In the genomic region with DNA sequence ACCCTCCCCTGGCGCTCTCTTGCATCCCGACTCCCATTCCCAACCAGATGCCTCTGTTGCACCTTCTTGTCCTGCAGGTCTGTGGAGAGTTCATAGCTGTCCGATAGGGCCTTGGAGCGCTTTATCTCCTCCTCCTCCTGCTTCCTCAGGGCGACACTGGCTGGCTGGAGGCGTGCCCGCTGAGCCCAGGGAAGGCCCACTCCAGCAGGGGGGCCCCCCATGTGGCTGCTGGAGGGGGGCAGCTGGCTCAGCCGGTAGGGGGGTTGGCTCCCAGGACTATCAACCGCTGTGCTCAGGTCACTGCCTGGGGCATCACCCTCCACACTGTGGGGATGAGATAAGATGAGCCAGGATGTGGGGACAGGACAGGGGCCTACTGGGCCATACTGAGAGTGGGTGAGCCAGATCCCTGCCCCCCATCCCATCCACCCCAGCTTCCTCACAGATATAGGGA, we compare ENCODE assay signal across 1 cellular context.
A peak's percentile ranks its signal among the peaks of the same experiment; 100 is the strongest.
TF ChIP-seq lines count a peak whose summit lies in the region.

No MANE protein-coding gene starts in this region.

TF ChIP-seq in K562, 482 proteins besides CTCF, POLR2A, EP300 and RAD21 (continued from another document and continues in another):
- TF ChIP-seq, protein P1, sequence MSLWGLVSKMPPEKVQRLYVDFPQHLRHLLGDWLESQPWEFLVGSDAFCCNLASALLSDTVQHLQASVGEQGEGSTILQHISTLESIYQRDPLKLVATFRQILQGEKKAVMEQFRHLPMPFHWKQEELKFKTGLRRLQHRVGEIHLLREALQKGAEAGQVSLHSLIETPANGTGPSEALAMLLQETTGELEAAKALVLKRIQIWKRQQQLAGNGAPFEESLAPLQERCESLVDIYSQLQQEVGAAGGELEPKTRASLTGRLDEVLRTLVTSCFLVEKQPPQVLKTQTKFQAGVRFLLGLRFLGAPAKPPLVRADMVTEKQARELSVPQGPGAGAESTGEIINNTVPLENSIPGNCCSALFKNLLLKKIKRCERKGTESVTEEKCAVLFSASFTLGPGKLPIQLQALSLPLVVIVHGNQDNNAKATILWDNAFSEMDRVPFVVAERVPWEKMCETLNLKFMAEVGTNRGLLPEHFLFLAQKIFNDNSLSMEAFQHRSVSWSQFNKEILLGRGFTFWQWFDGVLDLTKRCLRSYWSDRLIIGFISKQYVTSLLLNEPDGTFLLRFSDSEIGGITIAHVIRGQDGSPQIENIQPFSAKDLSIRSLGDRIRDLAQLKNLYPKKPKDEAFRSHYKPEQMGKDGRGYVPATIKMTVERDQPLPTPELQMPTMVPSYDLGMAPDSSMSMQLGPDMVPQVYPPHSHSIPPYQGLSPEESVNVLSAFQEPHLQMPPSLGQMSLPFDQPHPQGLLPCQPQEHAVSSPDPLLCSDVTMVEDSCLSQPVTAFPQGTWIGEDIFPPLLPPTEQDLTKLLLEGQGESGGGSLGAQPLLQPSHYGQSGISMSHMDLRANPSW (CRISPR knock-in tag; IDR thresholded peaks at IDR 0.05) = no peak
- TF ChIP-seq NRF1 (conservative IDR thresholded peaks at IDR 0.05 in 1 of 2, IDR thresholded peaks at IDR 0.05 in 1 of 2) = no peak
- TF ChIP-seq VEZF1 (CRISPR knock-in tag; IDR thresholded peaks at IDR 0.05) = peak; percentile 97
- TF ChIP-seq KDM4B (IDR thresholded peaks at IDR 0.05; ENCODE audit: borderline replicate concordance in 2 of 2, low read depth in 1 of 2) = peak in 1 of 2 experiments; percentile 95; a peak in 2 of 4 replicates
- no peak for TF ChIP-seq NR1H2 (CRISPR knock-in tag; IDR thresholded peaks at IDR 0.05)
- TF ChIP-seq, protein P2, sequence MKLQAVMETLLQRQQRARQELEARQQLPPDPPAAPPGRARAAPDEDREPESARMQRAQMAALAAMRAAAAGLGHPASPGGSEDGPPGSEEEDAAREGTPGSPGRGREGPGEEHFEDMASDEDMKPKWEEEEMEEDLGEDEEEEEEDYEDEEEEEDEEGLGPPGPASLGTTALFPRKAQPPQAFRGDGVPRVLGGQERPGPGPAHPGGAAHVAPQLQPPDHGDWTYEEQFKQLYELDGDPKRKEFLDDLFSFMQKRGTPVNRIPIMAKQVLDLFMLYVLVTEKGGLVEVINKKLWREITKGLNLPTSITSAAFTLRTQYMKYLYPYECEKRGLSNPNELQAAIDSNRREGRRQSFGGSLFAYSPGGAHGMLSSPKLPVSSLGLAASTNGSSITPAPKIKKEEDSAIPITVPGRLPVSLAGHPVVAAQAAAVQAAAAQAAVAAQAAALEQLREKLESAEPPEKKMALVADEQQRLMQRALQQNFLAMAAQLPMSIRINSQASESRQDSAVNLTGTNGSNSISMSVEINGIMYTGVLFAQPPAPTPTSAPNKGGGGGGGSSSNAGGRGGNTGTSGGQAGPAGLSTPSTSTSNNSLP (IDR thresholded peaks at IDR 0.05; ENCODE audit: borderline replicate concordance, low read depth, low read length) = no peak
- peak; percentile 79 for TF ChIP-seq RBFOX2 (IDR thresholded peaks at IDR 0.05; ENCODE audit: low read depth, low read length)
- peak; percentile 73; the same call in 1 of the 2 replicates for TF ChIP-seq CC2D1A (IDR thresholded peaks at IDR 0.05)
- no peak for TF ChIP-seq HSF4 (CRISPR knock-in tag; IDR thresholded peaks at IDR 0.05; ENCODE audit: borderline replicate concordance)
- TF ChIP-seq ETV5 (CRISPR knock-in tag; IDR thresholded peaks at IDR 0.05; ENCODE audit: low read depth) = peak; percentile 78; the same call in 1 of the 2 replicates
- TF ChIP-seq, protein P3, sequence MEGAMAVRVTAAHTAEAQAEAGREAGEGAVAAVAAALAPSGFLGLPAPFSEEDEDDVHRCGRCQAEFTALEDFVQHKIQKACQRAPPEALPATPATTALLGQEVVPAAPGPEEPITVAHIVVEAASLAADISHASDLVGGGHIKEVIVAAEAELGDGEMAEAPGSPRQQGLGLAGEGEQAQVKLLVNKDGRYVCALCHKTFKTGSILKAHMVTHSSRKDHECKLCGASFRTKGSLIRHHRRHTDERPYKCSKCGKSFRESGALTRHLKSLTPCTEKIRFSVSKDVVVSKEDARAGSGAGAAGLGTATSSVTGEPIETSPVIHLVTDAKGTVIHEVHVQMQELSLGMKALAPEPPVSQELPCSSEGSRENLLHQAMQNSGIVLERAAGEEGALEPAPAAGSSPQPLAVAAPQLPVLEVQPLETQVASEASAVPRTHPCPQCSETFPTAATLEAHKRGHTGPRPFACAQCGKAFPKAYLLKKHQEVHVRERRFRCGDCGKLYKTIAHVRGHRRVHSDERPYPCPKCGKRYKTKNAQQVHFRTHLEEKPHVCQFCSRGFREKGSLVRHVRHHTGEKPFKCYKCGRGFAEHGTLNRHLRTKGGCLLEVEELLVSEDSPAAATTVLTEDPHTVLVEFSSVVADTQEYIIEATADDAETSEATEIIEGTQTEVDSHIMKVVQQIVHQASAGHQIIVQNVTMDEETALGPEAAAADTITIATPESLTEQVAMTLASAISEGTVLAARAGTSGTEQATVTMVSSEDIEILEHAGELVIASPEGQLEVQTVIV (CRISPR knock-in tag; IDR thresholded peaks at IDR 0.05; ENCODE audit: borderline replicate concordance) = no peak
- TF ChIP-seq HMGN3 (IDR thresholded peaks at IDR 0.05; ENCODE audit: borderline replicate concordance, extremely low read depth, insufficient read length, low read depth, low read length) = peak; percentile 92
- TF ChIP-seq GTF3C2 (IDR thresholded peaks at IDR 0.05; ENCODE audit: borderline replicate concordance, extremely low read depth, insufficient read length) = no peak
- TF ChIP-seq POLR2G (IDR thresholded peaks at IDR 0.05; ENCODE audit: low read depth, low read length) = peak; percentile 77
- no peak for TF ChIP-seq ZNF830 (CRISPR knock-in tag; IDR thresholded peaks at IDR 0.05)
- no peak for TF ChIP-seq SETDB1 (IDR thresholded peaks at IDR 0.05; ENCODE audit: low read length)
- no peak for TF ChIP-seq ZNF146 (CRISPR knock-in tag; IDR thresholded peaks at IDR 0.05; ENCODE audit: unreplicated experiment)
- TF ChIP-seq YY1 (IDR thresholded peaks at IDR 0.05; ENCODE audit: borderline replicate concordance in 1 of 3, control insufficient read depth in 1 of 3, extremely low read depth in 1 of 3, insufficient read depth in 3 of 3, insufficient read length in 1 of 3, insufficient replicate concordance in 2 of 3, low read depth in 1 of 3, low read length in 2 of 3) = peak in 1 of 3 experiments; percentile 24
- no peak for TF ChIP-seq ZNF239 (CRISPR knock-in tag; IDR thresholded peaks at IDR 0.05)
- TF ChIP-seq PML (IDR thresholded peaks at IDR 0.05; ENCODE audit: low read length) = peak; percentile 77
- TF ChIP-seq, protein P4, sequence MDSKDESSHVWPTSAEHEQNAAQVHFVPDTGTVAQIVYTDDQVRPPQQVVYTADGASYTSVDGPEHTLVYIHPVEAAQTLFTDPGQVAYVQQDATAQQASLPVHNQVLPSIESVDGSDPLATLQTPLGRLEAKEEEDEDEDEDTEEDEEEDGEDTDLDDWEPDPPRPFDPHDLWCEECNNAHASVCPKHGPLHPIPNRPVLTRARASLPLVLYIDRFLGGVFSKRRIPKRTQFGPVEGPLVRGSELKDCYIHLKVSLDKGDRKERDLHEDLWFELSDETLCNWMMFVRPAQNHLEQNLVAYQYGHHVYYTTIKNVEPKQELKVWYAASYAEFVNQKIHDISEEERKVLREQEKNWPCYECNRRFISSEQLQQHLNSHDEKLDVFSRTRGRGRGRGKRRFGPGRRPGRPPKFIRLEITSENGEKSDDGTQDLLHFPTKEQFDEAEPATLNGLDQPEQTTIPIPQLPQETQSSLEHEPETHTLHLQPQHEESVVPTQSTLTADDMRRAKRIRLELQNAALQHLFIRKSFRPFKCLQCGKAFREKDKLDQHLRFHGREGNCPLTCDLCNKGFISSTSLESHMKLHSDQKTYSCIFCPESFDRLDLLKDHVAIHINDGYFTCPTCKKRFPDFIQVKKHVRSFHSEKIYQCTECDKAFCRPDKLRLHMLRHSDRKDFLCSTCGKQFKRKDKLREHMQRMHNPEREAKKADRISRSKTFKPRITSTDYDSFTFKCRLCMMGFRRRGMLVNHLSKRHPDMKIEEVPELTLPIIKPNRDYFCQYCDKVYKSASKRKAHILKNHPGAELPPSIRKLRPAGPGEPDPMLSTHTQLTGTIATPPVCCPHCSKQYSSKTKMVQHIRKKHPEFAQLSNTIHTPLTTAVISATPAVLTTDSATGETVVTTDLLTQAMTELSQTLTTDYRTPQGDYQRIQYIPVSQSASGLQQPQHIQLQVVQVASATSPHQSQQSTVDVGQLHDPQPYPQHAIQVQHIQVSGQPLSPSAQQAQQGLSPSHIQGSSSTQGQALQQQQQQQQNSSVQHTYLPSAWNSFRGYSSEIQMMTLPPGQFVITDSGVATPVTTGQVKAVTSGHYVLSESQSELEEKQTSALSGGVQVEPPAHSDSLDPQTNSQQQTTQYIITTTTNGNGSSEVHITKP (IDR thresholded peaks at IDR 0.05; ENCODE audit: partially characterized antibody) = peak; percentile 97
- TF ChIP-seq, protein P5, sequence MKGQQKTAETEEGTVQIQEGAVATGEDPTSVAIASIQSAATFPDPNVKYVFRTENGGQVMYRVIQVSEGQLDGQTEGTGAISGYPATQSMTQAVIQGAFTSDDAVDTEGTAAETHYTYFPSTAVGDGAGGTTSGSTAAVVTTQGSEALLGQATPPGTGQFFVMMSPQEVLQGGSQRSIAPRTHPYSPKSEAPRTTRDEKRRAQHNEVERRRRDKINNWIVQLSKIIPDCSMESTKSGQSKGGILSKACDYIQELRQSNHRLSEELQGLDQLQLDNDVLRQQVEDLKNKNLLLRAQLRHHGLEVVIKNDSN (CRISPR knock-in tag; IDR thresholded peaks at IDR 0.05) = peak; percentile 47; the same call in 1 of the 2 replicates
- TF ChIP-seq ZNF717 (CRISPR knock-in tag; IDR thresholded peaks at IDR 0.05) = no peak
- TF ChIP-seq GATAD2B (IDR thresholded peaks at IDR 0.05; ENCODE audit: borderline replicate concordance) = peak; percentile 82; the same call in 1 of the 2 replicates
- no peak for TF ChIP-seq ELK3 (CRISPR knock-in tag; IDR thresholded peaks at IDR 0.05)
- TF ChIP-seq JUND (IDR thresholded peaks at IDR 0.05; ENCODE audit: borderline replicate concordance, low read depth, low read length) = no peak
- peak; percentile 43; the same call in 1 of the 3 replicates for TF ChIP-seq JUND (tag; IDR thresholded peaks at IDR 0.05; ENCODE audit: borderline replicate concordance, low read depth, low read length)
- TF ChIP-seq, protein P6, sequence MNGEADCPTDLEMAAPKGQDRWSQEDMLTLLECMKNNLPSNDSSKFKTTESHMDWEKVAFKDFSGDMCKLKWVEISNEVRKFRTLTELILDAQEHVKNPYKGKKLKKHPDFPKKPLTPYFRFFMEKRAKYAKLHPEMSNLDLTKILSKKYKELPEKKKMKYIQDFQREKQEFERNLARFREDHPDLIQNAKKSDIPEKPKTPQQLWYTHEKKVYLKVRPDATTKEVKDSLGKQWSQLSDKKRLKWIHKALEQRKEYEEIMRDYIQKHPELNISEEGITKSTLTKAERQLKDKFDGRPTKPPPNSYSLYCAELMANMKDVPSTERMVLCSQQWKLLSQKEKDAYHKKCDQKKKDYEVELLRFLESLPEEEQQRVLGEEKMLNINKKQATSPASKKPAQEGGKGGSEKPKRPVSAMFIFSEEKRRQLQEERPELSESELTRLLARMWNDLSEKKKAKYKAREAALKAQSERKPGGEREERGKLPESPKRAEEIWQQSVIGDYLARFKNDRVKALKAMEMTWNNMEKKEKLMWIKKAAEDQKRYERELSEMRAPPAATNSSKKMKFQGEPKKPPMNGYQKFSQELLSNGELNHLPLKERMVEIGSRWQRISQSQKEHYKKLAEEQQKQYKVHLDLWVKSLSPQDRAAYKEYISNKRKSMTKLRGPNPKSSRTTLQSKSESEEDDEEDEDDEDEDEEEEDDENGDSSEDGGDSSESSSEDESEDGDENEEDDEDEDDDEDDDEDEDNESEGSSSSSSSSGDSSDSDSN (IDR thresholded peaks at IDR 0.05; ENCODE audit: borderline replicate concordance in 1 of 2, low read depth in 2 of 2, low read length in 2 of 2) = no peak
- no peak for TF ChIP-seq POU5F1 (IDR thresholded peaks at IDR 0.05; ENCODE audit: borderline replicate concordance, low read depth, low read length, partially characterized antibody)
